ENCODE assay signal across 1 cellular context in genomic region chr6:87902383-87902782, GRCh38.
TF ChIP-seq lines count a peak whose summit lies in the region.

No MANE protein-coding gene starts in this region.

TF ChIP-seq in GM12878, 131 proteins besides CTCF, POLR2A, EP300 and RAD21 (continued from another document):
- TF ChIP-seq IRF3 (IDR thresholded peaks at IDR 0.05) = no peak
- no peak for TF ChIP-seq KLF5 (IDR thresholded peaks at IDR 0.05; ENCODE audit: partially characterized antibody)
- TF ChIP-seq RUNX3 (IDR thresholded peaks at IDR 0.05; ENCODE audit: low read length) = no peak
- no peak for TF ChIP-seq POLR2AphosphoS2 (IDR thresholded peaks at IDR 0.05; ENCODE audit: low read depth, low read length)
- no peak for TF ChIP-seq HSF1 (IDR thresholded peaks at IDR 0.05; ENCODE audit: low read depth, low read length)
- no peak for TF ChIP-seq TCF3 (IDR thresholded peaks at IDR 0.05; ENCODE audit: borderline replicate concordance, insufficient read depth, low read depth, low read length)
- TF ChIP-seq BRCA1 (IDR thresholded peaks at IDR 0.05; ENCODE audit: low read depth, low read length) = no peak
- no peak for TF ChIP-seq PAX8 (IDR thresholded peaks at IDR 0.05)
